In genomic region chr6:96897396-96898240, GRCh38 we compare ENCODE assay signal across 8 cellular contexts. TPM values are rescaled to one million over a fixed set of nuclear protein-coding genes. Genes with fewer than 3 reads are reported as not detected.
A peak's percentile ranks its signal among the peaks of the same experiment; 100 is the strongest.
DNase-seq lines count a peak whose midpoint lies in the region; ATAC-seq and TF ChIP-seq lines count a peak whose summit lies in the region.

NDUFAF4 (minus strand) TSS chr6:96897891; CDS start chr6:96897801, 90 bp downstream.

- TF ChIP-seq CTCF in WERI-Rb-1 (IDR thresholded peaks at IDR 0.05; ENCODE audit: low read depth, low read length) (peak; percentile 83), mammary epithelial cell (conservative IDR thresholded peaks at IDR 0.05 in 1 of 2, IDR thresholded peaks at IDR 0.05 in 1 of 2; ENCODE audit: extremely low read depth in 1 of 2, insufficient read depth in 1 of 2, low read depth in 1 of 2, low read length in 2 of 2) (peak; percentile 62 to 92)

- peak within 1 kb of the TSS; percentile 82 for H3K9ac ChIP-seq in mammary epithelial cell (ENCODE audit: insufficient read depth, low read length)

- H3K27me3 ChIP-seq in WERI-Rb-1 (ENCODE audit: insufficient read depth, low read depth, severe bottlenecking): no peaks in the 10 kb centered on the region
- no peaks in the 10 kb centered on the region for H3K27me3 ChIP-seq in mammary epithelial cell (ENCODE audit: insufficient read depth, low read length)

- ATAC-seq in GM18873 (IDR thresholded peaks at IDR 0.05; ENCODE audit: low FRiP score, unreplicated experiment) (peak; percentile 83), HG03139 (IDR thresholded peaks at IDR 0.05; ENCODE audit: unreplicated experiment) (peak; percentile 91)

- peak within 1 kb of the TSS; percentile 82 for H3K27ac ChIP-seq in WERI-Rb-1
- peak within 1 kb of the TSS; percentile 48 for H3K27ac ChIP-seq in mammary epithelial cell (ENCODE audit: insufficient read depth, low read depth, low read length)

- peaks cover 18% of the 10 kb centered on the region for H3K4me1 ChIP-seq in mammary epithelial cell (ENCODE audit: insufficient read depth, low read length)

- H3K36me3 ChIP-seq in WERI-Rb-1 (peaks cover 33% of the 10 kb centered on the region), mammary epithelial cell (ENCODE audit: insufficient read depth, low read length) (peaks cover 15% of the 10 kb centered on the region)

- peak within 1 kb of the TSS; percentile 84 for H3K4me2 ChIP-seq in mammary epithelial cell (ENCODE audit: insufficient read depth, low read depth, low read length)

- dilution Hi-C loops in mammary epithelial cell (cut with HindIII; ENCODE audit: low sequenced_read_pairs): no loop called here

- H3K9me3 ChIP-seq in WERI-Rb-1 (ENCODE audit: severe bottlenecking): no peaks in the 10 kb centered on the region
- H3K9me3 ChIP-seq in mammary epithelial cell (replicated peaks; ENCODE audit: insufficient read depth, low read length): no peaks in the 10 kb centered on the region

- H3K4me3 ChIP-seq in WERI-Rb-1 (ENCODE audit: low read depth, low read length): peak within 1 kb of the TSS; percentile 69
- peak within 1 kb of the TSS; percentile 60 to 80 (median 74) for H3K4me3 ChIP-seq in mammary epithelial cell (replicated peaks in 1 of 3; ENCODE audit: insufficient read depth in 1 of 3, low read depth in 2 of 3, low read length in 3 of 3)

- peak within 1 kb of the TSS; percentile 96 for H2AFZ ChIP-seq in mammary epithelial cell (ENCODE audit: low read depth, low read length)

- BruUV-seq in mammary epithelial cell (replicated peaks; lab: Mats Ljungman, UMichigan): no TSS peak

- 1% methylated on average over 29 of the region's 71 CpGs for WGBS in mammary epithelial cell (ENCODE audit: low coverage, missing lambda C conversion rate)

- peaks cover 43% of the 10 kb centered on the region for H3K79me2 ChIP-seq in mammary epithelial cell (ENCODE audit: insufficient read depth, low read length)

- CTCF ChIA-PET in mammary epithelial cell (lab: Charles Lee; ENCODE audit: low non-redundant PET): interaction anchor here (0.6 kb wide), 1 partner anchor 506 kb away, joined by 3 read pairs; no protein-coding TSS in a partner anchor

- intact Hi-C loops in mammary epithelial cell (cut with micrococcal nuclease): loop anchor here (1.0 to 10.0 kb wide), 4 partner anchors 60 to 497 kb away; partner anchors contain the start of genes GPR63 and UFL1

- H4K20me1 ChIP-seq in mammary epithelial cell (ENCODE audit: insufficient read depth, low read length): no peaks in the 10 kb centered on the region

- in situ Hi-C loops in mammary epithelial cell (cut with MboI; ENCODE audit: low sequenced_read_pairs in 2 of 2): loop anchor here in 1 of 2 donors (5.0 to 25.0 kb wide), 2 partner anchors 155 to 260 kb away; no protein-coding TSS in a partner anchor

- DNase-seq in AG08395 (ENCODE audit: low spot score) (peak; percentile 98), NCI-H2196 treated with DMSO at 0.1 percent for 48 hours (lab: John Stamatoyannopoulos, UW; ENCODE audit: unreplicated experiment) (peak; percentile 92), WERI-Rb-1 (peak; percentile 96), mammary epithelial cell (peak; percentile 90), iPS-NIHi7 (ENCODE audit: extremely low spot score) (peak; percentile 94), smooth muscle cell of the brain vasculature (ENCODE audit: low read depth, low spot score) (peak; percentile 91)

RNA-seq across cellular contexts. Expression of gene NDUFAF4, which starts in this region (rescaled TPM):
- 10 to 100 TPM in 1 of 2 donors, 1 to 10 TPM in 1; 8.5 to 48.8 TPM for total RNA-seq in mammary epithelial cell
- 31.4 TPM for polyA plus RNA-seq in mammary epithelial cell
- 27.1 TPM for polyA minus RNA-seq in mammary epithelial cell

Comparison
In these comparisons a context has a peak if more than half of its experiments do, and no peak if none do; other contexts are left out.
1. Peak in every context shown above with its lines: DNase-seq, ATAC-seq, H3K4me3 ChIP-seq and H3K27ac ChIP-seq.